In genomic region chr21:32278518-32279376, GRCh38 we compare ENCODE assay signal across 8 cellular contexts.
DNase-seq lines count a peak whose midpoint lies in the region; ATAC-seq and TF ChIP-seq lines count a peak whose summit lies in the region.

Gene MIS18A, minus strand, starts transcription at chr21:32279049. Its CDS starts 35 bp downstream, at chr21:32279014.

- H3K4me3 ChIP-seq in AG04449 (ENCODE audit: low read depth, low read length) (peak within 1 kb of the TSS; percentile 97), WI38 (ENCODE audit: low read depth, low read length) (peak within 1 kb of the TSS; percentile 68), cardiac fibroblast (replicated peaks in 1 of 2; ENCODE audit: low read depth in 2 of 2, low read length in 2 of 2) (peak within 1 kb of the TSS; percentile 88 to 99)

- DNase-seq in AG04449 (ENCODE audit: low read depth, low spot score) (peak; percentile 52), NCI-H2227 treated with DMSO at 0.1 percent for 48 hours (lab: John Stamatoyannopoulos, UW) (peak; percentile 98), cardiac fibroblast (ENCODE audit: low read depth in 2 of 2) (peak; percentile 96 to 99), iPS-NIHi7 (ENCODE audit: extremely low spot score) (peak; percentile 98), smooth muscle cell of the brain vasculature (ENCODE audit: low read depth, low spot score) (peak; percentile 86)

- CTCF ChIA-PET in AG04449 (lab: Yijun Ruan, JAX), result interaction anchor here (0.9 to 2.4 kb wide), 7 partner anchors 12 to 493 kb away, joined by 3 to 10 read pairs (median 4); no protein-coding TSS in a partner anchor

- TF ChIP-seq CTCF in AG04449 (IDR thresholded peaks at IDR 0.05; ENCODE audit: insufficient read depth, low read length, missing control alignments) (no peak), WI38 (IDR thresholded peaks at IDR 0.05; ENCODE audit: low read depth, low read length) (no peak), cardiac fibroblast (IDR thresholded peaks at IDR 0.05; ENCODE audit: low read depth, low read length) (no peak)

- POLR2A ChIA-PET in AG04449 (lab: Yijun Ruan, JAX), result no interaction called here

- ATAC-seq in GM18907 (IDR thresholded peaks at IDR 0.05; ENCODE audit: unreplicated experiment), result peak; percentile 93
- ATAC-seq in HG03159 (IDR thresholded peaks at IDR 0.05; ENCODE audit: unreplicated experiment), result peak; percentile 94

Comparison
In these comparisons a context has a peak if more than half of its experiments do, and no peak if none do; other contexts are left out.
1. Peak in every context shown above with its lines: DNase-seq, ATAC-seq and H3K4me3 ChIP-seq.